ENCODE assay signal across 1 cellular context in genomic region chr17:60552255-60552654, GRCh38.
TF ChIP-seq lines count a peak whose summit lies in the region.

No MANE protein-coding gene starts in this region.

TF ChIP-seq in HepG2, 621 proteins besides CTCF, POLR2A, EP300 and RAD21 (continued from another document):
- TF ChIP-seq TFDP1 (CRISPR knock-in tag; IDR thresholded peaks at IDR 0.05; ENCODE audit: borderline replicate concordance), result peak; percentile 62; the same call in 1 of the 2 replicates
TF ChIP-seq in HepG2: peak in this region for 5; not testable (repeated sequence) for 616.
